2 cellular contexts compared by ENCODE assay signal in genomic region chr9:81671880-81672280, GRCh38.
TF ChIP-seq lines count a peak whose summit lies in the region.

No MANE protein-coding gene starts in this region.

TF ChIP-seq in IMR-90, 13 proteins besides CTCF, POLR2A, EP300 and RAD21:
- no peak for TF ChIP-seq NFE2L2 (IDR thresholded peaks at IDR 0.05; ENCODE audit: low read depth, low read length)
- no peak for TF ChIP-seq MAFK (IDR thresholded peaks at IDR 0.05; ENCODE audit: low read depth, low read length)
- TF ChIP-seq CHD1 (IDR thresholded peaks at IDR 0.05; ENCODE audit: low read depth, low read length) = no peak
- no peak for TF ChIP-seq CEBPB (IDR thresholded peaks at IDR 0.05; ENCODE audit: low read depth, low read length)
- TF ChIP-seq FOS (IDR thresholded peaks at IDR 0.05; ENCODE audit: low read depth, low read length) = no peak
- no peak for TF ChIP-seq USF2 (IDR thresholded peaks at IDR 0.05; ENCODE audit: low read depth, low read length)
- no peak for TF ChIP-seq MAZ (IDR thresholded peaks at IDR 0.05; ENCODE audit: borderline replicate concordance, low read depth, low read length)
TF ChIP-seq in IMR-90: peak in this region for 0.

TF ChIP-seq in GM23338, 12 proteins besides CTCF, POLR2A, EP300 and RAD21:
- no peak for TF ChIP-seq ZNF114 (CRISPR knock-in tag; IDR thresholded peaks at IDR 0.05)
- TF ChIP-seq NANOG (IDR thresholded peaks at IDR 0.05; ENCODE audit: borderline replicate concordance) = no peak
- no peak for TF ChIP-seq STAT1 (IDR thresholded peaks at IDR 0.05; ENCODE audit: unreplicated experiment)
- no peak for TF ChIP-seq EZH2 (IDR thresholded peaks at IDR 0.05; ENCODE audit: low read depth, unreplicated experiment)
- no peak for TF ChIP-seq REST (IDR thresholded peaks at IDR 0.05; ENCODE audit: unreplicated experiment)
- no peak for TF ChIP-seq CREB1 (CRISPR knock-in tag; IDR thresholded peaks at IDR 0.05; ENCODE audit: low read depth)
- TF ChIP-seq ZNF331 (CRISPR knock-in tag; IDR thresholded peaks at IDR 0.05; ENCODE audit: low read depth) = no peak
- no peak for TF ChIP-seq POLR2AphosphoS5 (IDR thresholded peaks at IDR 0.05; ENCODE audit: low read depth)
- no peak for TF ChIP-seq ETS1 (IDR thresholded peaks at IDR 0.05)
- TF ChIP-seq EZH2phosphoT487 (IDR thresholded peaks at IDR 0.05; ENCODE audit: unreplicated experiment) = no peak
- no peak for TF ChIP-seq ZNF462 (CRISPR knock-in tag; IDR thresholded peaks at IDR 0.05)
- TF ChIP-seq JUNB (IDR thresholded peaks at IDR 0.05; ENCODE audit: unreplicated experiment) = no peak
